Comparison of ENCODE assay signal across 13 cellular contexts in the genomic region with DNA sequence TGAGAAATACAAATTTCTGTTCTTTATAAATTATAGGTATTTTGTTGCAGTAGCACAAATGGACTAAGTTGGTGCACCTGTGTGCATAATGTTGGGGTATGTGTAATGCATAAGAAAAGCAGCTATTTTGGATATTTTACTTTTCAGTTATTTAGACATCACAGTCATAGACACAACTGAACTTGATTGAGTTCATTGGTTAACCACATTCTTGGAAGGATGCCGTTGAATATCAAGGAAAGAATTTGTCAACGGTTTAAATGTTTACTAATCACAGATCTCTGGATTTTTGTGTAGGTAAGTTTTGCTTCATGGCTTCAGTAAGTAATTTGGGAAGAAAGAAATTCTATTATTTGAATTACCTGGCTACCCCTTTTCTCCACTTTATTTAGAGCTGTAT. TPM values are rescaled to one million over a fixed set of nuclear protein-coding genes. Genes with fewer than 3 reads are reported as not detected.
DNase-seq lines count a peak whose midpoint lies in the region; ATAC-seq and TF ChIP-seq lines count a peak whose summit lies in the region.
"Had no signal": no experiment of that assay in that cellular context is flagged by ENCODE, and none has a peak within 500 bp of the region (broad histone marks: within the 10 kb centered on the region; RNA-seq: fewer than 3 reads in every experiment).

No MANE protein-coding gene starts in this region.

- H3K9me3 ChIP-seq in OCI-LY7 (ENCODE audit: low read length): no peaks in the 10 kb centered on the region
- H3K9me3 ChIP-seq in skeletal muscle tissue (ENCODE audit: control insufficient read depth in 3 of 3, low read length in 3 of 3): no peaks in the 10 kb centered on the region
- H3K9me3 ChIP-seq: mucosa of descending colon, thyroid gland had no signal

- H2AFZ ChIP-seq in OCI-LY7 (ENCODE audit: low read length): no peak overlapping the region

- 0 out of 2 replicates have a peak, but pooled peaks cover 6% of the 10 kb centered on the region for H3K79me2 ChIP-seq in OCI-LY7 (ENCODE audit: insufficient read depth, low read depth, low read length)

- H3K9me2 ChIP-seq in OCI-LY7 (ENCODE audit: insufficient read depth, low read length): no peaks in the 10 kb centered on the region

- H3K4me2 ChIP-seq in OCI-LY7 (ENCODE audit: low read length): peak overlapping the region; percentile 83

- H3K4me1 ChIP-seq in OCI-LY7 (ENCODE audit: insufficient read depth, low read length, poor library complexity, severe bottlenecking) (peaks cover 32% of the 10 kb centered on the region), skeletal muscle tissue (ENCODE audit: control insufficient read depth in 3 of 3, insufficient read depth in 3 of 3, low read length in 3 of 3) (peaks cover 14 to 27% (median 22%) of the 10 kb centered on the region in 3 donors)

- CTCF ChIA-PET in OCI-LY7 (lab: Charles Lee; ENCODE audit: unreplicated experiment): no interaction called here

- no peaks in the 10 kb centered on the region for H4K20me1 ChIP-seq in OCI-LY7 (ENCODE audit: insufficient read depth, low read length)

- no peak for TF ChIP-seq CTCF in OCI-LY7 (conservative IDR thresholded peaks at IDR 0.05; ENCODE audit: low read length)

- DNase-seq in activated CD4-positive, alpha-beta T cell treated with anti-CD3 and anti-CD28 coated beads, Interleukin-2, amount 10 ng/mL, durations not matched to agents 24 days and 14 days: no peak
- DNase-seq in activated CD4-positive, alpha-beta T cell treated with anti-CD3 and anti-CD28 coated beads, Interleukin-2, amount 50 U/mL, for 4 hours: no peak
- DNase-seq in OCI-LY7 (ENCODE audit: low spot score) (no peak), mucosa of gallbladder (ENCODE audit: low spot score) (no peak), HuH-7.5 (ENCODE audit: low spot score) (no peak)
- DNase-seq in effector memory CD8-positive, alpha-beta T cell: no peak
- DNase-seq: ACHN; mucosa of descending colon; stimulated activated CD4-positive, alpha-beta T cell treated with anti-CD3 and anti-CD28 coated beads, Interleukin-1b, Interleukin-23, amount 100 ng/mL, for 48 hours; thyroid gland had no signal

- H3K4me3 Mint-ChIP-seq in activated CD4-positive, alpha-beta T cell treated with anti-CD3 and anti-CD28 coated beads, Interleukin-2, amount 10 ng/mL, durations not matched to agents 24 days and 14 days: peak overlapping the region; percentile 96
- peak overlapping the region; percentile 33 to 78 for H3K4me3 Mint-ChIP-seq in effector memory CD8-positive, alpha-beta T cell

- BruUV-seq in OCI-LY7 (replicated peaks; lab: Mats Ljungman, UMichigan): no TSS peak

- H3K27me3 Mint-ChIP-seq in activated CD4-positive, alpha-beta T cell treated with anti-CD3 and anti-CD28 coated beads, Interleukin-2, amount 10 ng/mL, durations not matched to agents 24 days and 14 days: no peaks in the 10 kb centered on the region
- no peaks in the 10 kb centered on the region for H3K27me3 Mint-ChIP-seq in effector memory CD8-positive, alpha-beta T cell

- peaks cover 46% of the 10 kb centered on the region for H3K4me1 Mint-ChIP-seq in activated CD4-positive, alpha-beta T cell treated with anti-CD3 and anti-CD28 coated beads, Interleukin-2, amount 10 ng/mL, durations not matched to agents 24 days and 14 days
- H3K4me1 Mint-ChIP-seq in effector memory CD8-positive, alpha-beta T cell (ENCODE audit: low read depth in 2 of 2): peaks cover 32 to 46% of the 10 kb centered on the region in 2 donors

- POLR2A ChIA-PET in OCI-LY7 (lab: Charles Lee): interaction anchor here (0.6 to 4.5 kb wide), 3 partner anchors 10 to 159 kb away, joined by 3 to 22 read pairs (median 4); no protein-coding TSS in a partner anchor

- H3K4me3 ChIP-seq in OCI-LY7 (ENCODE audit: low read depth, low read length, poor library complexity, severe bottlenecking) (peak overlapping the region; percentile 93), skeletal muscle tissue (ENCODE audit: low read length in 3 of 3) (peak overlapping the region; percentile 96 to 99 (median 98))
- H3K4me3 ChIP-seq: mucosa of descending colon, thyroid gland had no signal

- H3K9ac ChIP-seq in skeletal muscle tissue (ENCODE audit: low read depth in 1 of 3, low read length in 3 of 3): peak overlapping the region in 2 of 3 donors; percentile 97 to 98

- peaks cover 35% of the 10 kb centered on the region for H3K36me3 Mint-ChIP-seq in activated CD4-positive, alpha-beta T cell treated with anti-CD3 and anti-CD28 coated beads, Interleukin-2, amount 10 ng/mL, durations not matched to agents 24 days and 14 days (ENCODE audit: low read depth)
- H3K36me3 Mint-ChIP-seq in effector memory CD8-positive, alpha-beta T cell (ENCODE audit: insufficient read depth): peaks cover 37% of the 10 kb centered on the region

- no peaks in the 10 kb centered on the region for H3K36me3 ChIP-seq in OCI-LY7 (ENCODE audit: insufficient read depth, low read length)
- peaks cover 3 to 14% (median 6%) of the 10 kb centered on the region in 3 donors for H3K36me3 ChIP-seq in skeletal muscle tissue (ENCODE audit: control insufficient read depth in 3 of 3, insufficient read depth in 3 of 3, low read length in 3 of 3)
- H3K36me3 ChIP-seq: thyroid gland had no signal

- H3K27ac Mint-ChIP-seq in activated CD4-positive, alpha-beta T cell treated with anti-CD3 and anti-CD28 coated beads, Interleukin-2, amount 10 ng/mL, durations not matched to agents 24 days and 14 days: peak overlapping the region; percentile 63
- peak overlapping the region in 1 of 2 donors; percentile 13 for H3K27ac Mint-ChIP-seq in effector memory CD8-positive, alpha-beta T cell

- H3K9me3 Mint-ChIP-seq in activated CD4-positive, alpha-beta T cell treated with anti-CD3 and anti-CD28 coated beads, Interleukin-2, amount 10 ng/mL, durations not matched to agents 24 days and 14 days: no peaks in the 10 kb centered on the region
- H3K9me3 Mint-ChIP-seq in effector memory CD8-positive, alpha-beta T cell: no peaks in the 10 kb centered on the region

- no peak for ATAC-seq in effector memory CD8-positive, alpha-beta T cell (replicated peaks)
- ATAC-seq in HG02970 (IDR thresholded peaks at IDR 0.05; ENCODE audit: low FRiP score, unreplicated experiment): no peak
- ATAC-seq: esophagus mucosa, mucosa of descending colon had no signal

- no peaks in the 10 kb centered on the region for H3K27me3 ChIP-seq in skeletal muscle tissue (ENCODE audit: control insufficient read depth in 3 of 3, insufficient read depth in 3 of 3, low read length in 3 of 3)
- H3K27me3 ChIP-seq: thyroid gland had no signal

- H3K27ac ChIP-seq in OCI-LY7 (ENCODE audit: low read depth, low read length, poor library complexity, severe bottlenecking): no peak overlapping the region
- peak overlapping the region; percentile 43 for H3K27ac ChIP-seq in skeletal muscle tissue (ENCODE audit: low read depth, low read length)
- H3K27ac ChIP-seq: thyroid gland had no signal

- intact Hi-C loops in activated CD4-positive, alpha-beta T cell treated with anti-CD3 and anti-CD28 coated beads, Interleukin-2, amount 10 ng/mL, durations not matched to agents 24 days and 14 days (cut with micrococcal nuclease): loop anchor here (5.0 to 10.0 kb wide), 2 partner anchors 69 to 1282 kb away; a partner anchor contains a TSS
- intact Hi-C loops in OCI-LY7 (cut with micrococcal nuclease; ENCODE audit: unreplicated experiment): loop anchor here (5.0 kb wide), 1 partner anchor 84 kb away; no protein-coding TSS in a partner anchor

RNA-seq across cellular contexts. Expression of a gene that starts 4.1 kb away (rescaled TPM):
- total RNA-seq in activated CD4-positive, alpha-beta T cell treated with anti-CD3 and anti-CD28 coated beads, Interleukin-2, amount 10 ng/mL, durations not matched to agents 24 days and 14 days: 12.6 and 12.8 TPM in 2 replicates
- total RNA-seq in OCI-LY7 (2014; rRNA removed; shearing (Covaris generic)): 4.5 and 5.5 TPM in 2 replicates
- 6.8 and 9.1 TPM in 2 replicates for total RNA-seq in OCI-LY7 (2022)
- total RNA-seq in skeletal muscle tissue: 13.0 TPM
- 24.1 TPM for total RNA-seq in mucosa of gallbladder
